ENCODE assay signal across 20 cellular contexts in genomic region chr20:49029203-49029602, GRCh38. TPM values are rescaled to one million over a fixed set of nuclear protein-coding genes. Genes with fewer than 3 reads are reported as not detected.
DNase-seq lines count a peak whose midpoint lies in the region; ATAC-seq and TF ChIP-seq lines count a peak whose summit lies in the region.
"Had no signal": no experiment of that assay in that cellular context is flagged by ENCODE, and none has a peak within 500 bp of the region (broad histone marks: within the 10 kb centered on the region; RNA-seq: fewer than 3 reads in every experiment).

No MANE protein-coding gene starts in this region.

- peak overlapping the region; percentile 25 for H3K27ac Mint-ChIP-seq in activated naive CD8-positive, alpha-beta T cell treated with anti-CD3 and anti-CD28 coated beads, Interleukin-2, amount 50 U/mL, for 24 hours
- no peak overlapping the region for H3K27ac Mint-ChIP-seq in activated naive CD8-positive, alpha-beta T cell treated with anti-CD3 and anti-CD28 coated beads for 36 hours
- H3K27ac Mint-ChIP-seq in activated T-cell treated with anti-CD3 and anti-CD28 coated beads, Interleukin-2, amount 50 U/mL, for 24 hours = no peak overlapping the region
- H3K27ac Mint-ChIP-seq: B cell; CD4-positive, alpha-beta memory T cell had no signal

- no peaks in the 10 kb centered on the region for H3K9me3 Mint-ChIP-seq in activated naive CD8-positive, alpha-beta T cell treated with anti-CD3 and anti-CD28 coated beads, Interleukin-2, amount 50 U/mL, for 24 hours
- no peaks in the 10 kb centered on the region for H3K9me3 Mint-ChIP-seq in activated naive CD8-positive, alpha-beta T cell treated with anti-CD3 and anti-CD28 coated beads for 36 hours
- H3K9me3 Mint-ChIP-seq in activated T-cell treated with anti-CD3 and anti-CD28 coated beads, Interleukin-2, amount 50 U/mL, for 24 hours = no peaks in the 10 kb centered on the region
- H3K9me3 Mint-ChIP-seq: CD4-positive, alpha-beta memory T cell had no signal

- no peak overlapping the region for H3K4me3 ChIP-seq in ascending aorta
- H3K4me3 ChIP-seq in fibroblast of villous mesenchyme (ENCODE audit: low read depth, low read length) = no peak overlapping the region
- H3K4me3 ChIP-seq in thoracic aorta = no peak overlapping the region
- H3K4me3 ChIP-seq: MG63, Peyer's patch had no signal

- H3K36me3 ChIP-seq in ascending aorta = peaks cover 67 to 78% of the 10 kb centered on the region in 2 donors
- peaks cover 42% of the 10 kb centered on the region for H3K36me3 ChIP-seq in thoracic aorta

- H3K4me1 ChIP-seq in ascending aorta (no peaks in the 10 kb centered on the region), thoracic aorta (ENCODE audit: control insufficient read depth in 1 of 2, low read depth in 2 of 2) (no peaks in the 10 kb centered on the region)
- H3K4me1 ChIP-seq: Peyer's patch had no signal

- H3K9me3 ChIP-seq in ascending aorta (no peaks in the 10 kb centered on the region), thoracic aorta (no peaks in the 10 kb centered on the region)
- H3K9me3 ChIP-seq: MG63, Peyer's patch had no signal

- ATAC-seq in activated naive CD8-positive, alpha-beta T cell treated with anti-CD3 and anti-CD28 coated beads, Interleukin-2, amount 50 U/mL, for 24 hours = no peak
- ATAC-seq in thoracic aorta (ENCODE audit: insufficient number of reproducible peaks, low FRiP score, low read depth) (no peak), HG03045 (IDR thresholded peaks at IDR 0.05; ENCODE audit: unreplicated experiment) (no peak)

- peaks cover 38% of the 10 kb centered on the region for H3K36me3 Mint-ChIP-seq in activated naive CD8-positive, alpha-beta T cell treated with anti-CD3 and anti-CD28 coated beads, Interleukin-2, amount 50 U/mL, for 24 hours (ENCODE audit: low read depth)
- peaks cover 14% of the 10 kb centered on the region for H3K36me3 Mint-ChIP-seq in activated naive CD8-positive, alpha-beta T cell treated with anti-CD3 and anti-CD28 coated beads for 36 hours
- H3K36me3 Mint-ChIP-seq in activated T-cell treated with anti-CD3 and anti-CD28 coated beads, Interleukin-2, amount 50 U/mL, for 24 hours (ENCODE audit: low read depth) = peaks cover 78% of the 10 kb centered on the region

- no peaks in the 10 kb centered on the region for H3K4me1 Mint-ChIP-seq in activated naive CD8-positive, alpha-beta T cell treated with anti-CD3 and anti-CD28 coated beads, Interleukin-2, amount 50 U/mL, for 24 hours
- no peaks in the 10 kb centered on the region for H3K4me1 Mint-ChIP-seq in activated naive CD8-positive, alpha-beta T cell treated with anti-CD3 and anti-CD28 coated beads for 36 hours
- no peaks in the 10 kb centered on the region for H3K4me1 Mint-ChIP-seq in activated T-cell treated with anti-CD3 and anti-CD28 coated beads, Interleukin-2, amount 50 U/mL, for 24 hours (ENCODE audit: low read depth)
- H3K4me1 Mint-ChIP-seq: B cell; CD4-positive, alpha-beta memory T cell had no signal

- H3K4me3 Mint-ChIP-seq in activated naive CD8-positive, alpha-beta T cell treated with anti-CD3 and anti-CD28 coated beads, Interleukin-2, amount 50 U/mL, for 24 hours = no peak overlapping the region
- H3K4me3 Mint-ChIP-seq in activated naive CD8-positive, alpha-beta T cell treated with anti-CD3 and anti-CD28 coated beads for 36 hours = no peak overlapping the region
- H3K4me3 Mint-ChIP-seq in activated T-cell treated with anti-CD3 and anti-CD28 coated beads, Interleukin-2, amount 50 U/mL, for 24 hours = no peak overlapping the region
- H3K4me3 Mint-ChIP-seq: B cell; CD4-positive, alpha-beta memory T cell had no signal

- intact Hi-C loops in ascending aorta (cut with DNase I) = no loop called here

- no peaks in the 10 kb centered on the region for H3K27me3 Mint-ChIP-seq in activated naive CD8-positive, alpha-beta T cell treated with anti-CD3 and anti-CD28 coated beads, Interleukin-2, amount 50 U/mL, for 24 hours
- H3K27me3 Mint-ChIP-seq in activated naive CD8-positive, alpha-beta T cell treated with anti-CD3 and anti-CD28 coated beads for 36 hours = no peaks in the 10 kb centered on the region
- H3K27me3 Mint-ChIP-seq in activated T-cell treated with anti-CD3 and anti-CD28 coated beads, Interleukin-2, amount 50 U/mL, for 24 hours = no peaks in the 10 kb centered on the region
- H3K27me3 Mint-ChIP-seq: B cell; CD4-positive, alpha-beta memory T cell had no signal

- H3K27ac ChIP-seq in ascending aorta (peak overlapping the region; percentile 31 to 64), thoracic aorta (peak overlapping the region; percentile 32 to 48)
- H3K27ac ChIP-seq: Peyer's patch had no signal

- no peak for DNase-seq in activated naive CD8-positive, alpha-beta T cell treated with anti-CD3 and anti-CD28 coated beads, Interleukin-2, amount 50 U/mL, for 24 hours
- no peak for DNase-seq in activated naive CD8-positive, alpha-beta T cell treated with anti-CD3 and anti-CD28 coated beads for 36 hours
- DNase-seq in ascending aorta (ENCODE audit: low spot score in 2 of 2) (no peak), fibroblast of villous mesenchyme (ENCODE audit: low read depth) (peak; percentile 36), thoracic aorta (ENCODE audit: low spot score) (no peak), NCI-H345 (lab: John Stamatoyannopoulos, UW) (no peak)
- no peak for DNase-seq in activated T-cell treated with anti-CD3 and anti-CD28 coated beads, Interleukin-2, amount 50 U/mL, for 24 hours
- DNase-seq: 8988T; CD4-positive, alpha-beta memory T cell; DMS79 treated with DMSO at 0.1 percent for 48 hours; GDM1; GOT3; MG63; NCI-H1105; NCI-H187; NCI-H510A; Peyer's patch; Right ventricle myocardium superior had no signal

- H3K27me3 ChIP-seq in ascending aorta (no peaks in the 10 kb centered on the region), thoracic aorta (replicated peaks; ENCODE audit: insufficient read depth) (no peaks in the 10 kb centered on the region)
- H3K27me3 ChIP-seq: MG63, Peyer's patch had no signal

- TF ChIP-seq CTCF in ascending aorta (IDR thresholded peaks at IDR 0.05) (no peak), fibroblast of villous mesenchyme (IDR thresholded peaks at IDR 0.05; ENCODE audit: insufficient read depth, low read depth, low read length) (no peak), thoracic aorta (IDR thresholded peaks at IDR 0.05) (no peak)

RNA-seq across cellular contexts. Expression of gene CSE1L, which starts 16.9 kb away (rescaled TPM):
- 100 to 1,000 TPM; 162 to 170 TPM for total RNA-seq in activated naive CD8-positive, alpha-beta T cell treated with anti-CD3 and anti-CD28 coated beads for 36 hours
- total RNA-seq in ascending aorta (13.6 TPM), fibroblast of villous mesenchyme (67.6 and 114 TPM in 2 replicates), thoracic aorta (10 to 100 TPM; 24.6 to 31.3 TPM)
